In genomic region chr3:51966486-51966885, GRCh38 we compare ENCODE assay signal across 8 cellular contexts. TPM values are rescaled to one million over a fixed set of nuclear protein-coding genes. Genes with fewer than 3 reads are reported as not detected.
DNase-seq lines count a peak whose midpoint lies in the region; FAIRE-seq and TF ChIP-seq lines count a peak whose summit lies in the region.

No MANE protein-coding gene starts in this region.

- H3K27ac ChIP-seq in GM23248, result no peak overlapping the region
- H3K27ac ChIP-seq in WERI-Rb-1, result peak overlapping the region; percentile 100
- H3K27ac ChIP-seq in left ventricle myocardium inferior (replicated peaks), result peak overlapping the region; percentile 98

- in situ Hi-C loops in GM23248 (cut with MboI), result no loop called here

- H3K4me3 ChIP-seq in GM23248, result peak overlapping the region; percentile 87
- H3K4me3 ChIP-seq in WERI-Rb-1 (ENCODE audit: low read depth, low read length), result peak overlapping the region; percentile 93
- peak overlapping the region; percentile 85 for H3K4me3 ChIP-seq in left ventricle myocardium inferior
- peak overlapping the region; percentile 90 for H3K4me3 ChIP-seq in skeletal muscle satellite cell (ENCODE audit: low read length)

- peaks cover 26% of the 10 kb centered on the region; the same call in 1 of the 2 replicates for H3K79me2 ChIP-seq in GM23248 (ENCODE audit: insufficient read depth)

- WGBS in GM23248 (ENCODE audit: low coverage in 1 of 2, low lambda C conversion rate in 2 of 2, missing lambda C conversion rate in 2 of 2), 2 experiments, result 69 to 73% methylated on average over 4 to 5 of the region's 5 CpGs

- H4K20me1 ChIP-seq in GM23248 (ENCODE audit: insufficient read depth), result no peaks in the 10 kb centered on the region

- peaks cover 8% of the 10 kb centered on the region for H3F3A ChIP-seq in GM23248 (ENCODE audit: insufficient read depth)

- FAIRE-seq in HTR-8/SVneo (lab: Jason Lieb, UNC), result no peak

- H3K9ac ChIP-seq in GM23248, result peak overlapping the region; percentile 84
- H3K9ac ChIP-seq in skeletal muscle satellite cell (ENCODE audit: low read depth, low read length), result peak overlapping the region; percentile 87

- TF ChIP-seq CTCF in WERI-Rb-1 (IDR thresholded peaks at IDR 0.05; ENCODE audit: low read depth, low read length) (no peak), left ventricle myocardium inferior (IDR thresholded peaks at IDR 0.05; ENCODE audit: borderline replicate concordance) (no peak)

- H2AFZ ChIP-seq in GM23248, result no peak overlapping the region

- H3K4me2 ChIP-seq in GM23248 (ENCODE audit: unreplicated experiment) (peak overlapping the region; percentile 95), skeletal muscle satellite cell (ENCODE audit: low read length) (peak overlapping the region; percentile 100)

- DNase-seq in GM23248 (no peak), WERI-Rb-1 (peak; percentile 62), left ventricle myocardium inferior (no peak), erythroblast (lab: John Stamatoyannopoulos, UW) (no peak), NCI-H2171 treated with DMSO at 0.1 percent for 48 hours (lab: John Stamatoyannopoulos, UW) (no peak), HTR-8/SVneo (ENCODE audit: insufficient read length, low spot score) (no peak), GM03348 (ENCODE audit: low spot score) (no peak)

- H3K9me3 ChIP-seq in GM23248 (ENCODE audit: low read depth) (no peaks in the 10 kb centered on the region), WERI-Rb-1 (ENCODE audit: severe bottlenecking) (no peaks in the 10 kb centered on the region), left ventricle myocardium inferior (replicated peaks) (no peaks in the 10 kb centered on the region), skeletal muscle satellite cell (replicated peaks; ENCODE audit: low read length) (no peaks in the 10 kb centered on the region)

- no peak for TF ChIP-seq POLR2A in erythroblast (IDR thresholded peaks at IDR 0.05; ENCODE audit: low read length)

- no peaks in the 10 kb centered on the region for H3K27me3 ChIP-seq in GM23248 (replicated peaks; ENCODE audit: insufficient read depth)
- no peaks in the 10 kb centered on the region for H3K27me3 ChIP-seq in WERI-Rb-1 (ENCODE audit: insufficient read depth, low read depth, severe bottlenecking)
- H3K27me3 ChIP-seq in left ventricle myocardium inferior (ENCODE audit: low read depth), result no peaks in the 10 kb centered on the region
- no peaks in the 10 kb centered on the region for H3K27me3 ChIP-seq in skeletal muscle satellite cell (ENCODE audit: control insufficient read depth, insufficient read depth, low read length)

- H3K36me3 ChIP-seq in GM23248 (ENCODE audit: low read depth) (no peaks in the 10 kb centered on the region), WERI-Rb-1 (peaks cover 77% of the 10 kb centered on the region), left ventricle myocardium inferior (no peaks in the 10 kb centered on the region), skeletal muscle satellite cell (ENCODE audit: insufficient read depth, low read length) (peaks cover 9% of the 10 kb centered on the region)

- 0 out of 2 replicates have a peak, but pooled peaks cover 6% of the 10 kb centered on the region for H3K4me1 ChIP-seq in GM23248 (ENCODE audit: insufficient read depth)
- peaks cover 94% of the 10 kb centered on the region for H3K4me1 ChIP-seq in left ventricle myocardium inferior
- H3K4me1 ChIP-seq in skeletal muscle satellite cell (ENCODE audit: control insufficient read depth, insufficient read depth, low read length), result peaks cover 46% of the 10 kb centered on the region

- no peaks in the 10 kb centered on the region for H3K9me2 ChIP-seq in GM23248 (ENCODE audit: insufficient read depth)

- intact Hi-C loops in left ventricle myocardium inferior (cut with micrococcal nuclease), result no loop called here

RNA-seq across cellular contexts. Expression of gene PCBP4, which starts 0.8 kb away (rescaled TPM):
- total RNA-seq in GM23248 (2014; rRNA removed; shearing (Covaris generic)), result 71.2 and 91.2 TPM in 2 replicates
- 40.4 and 45.0 TPM in 2 replicates for polyA plus RNA-seq in GM23248 (2016; fragmentation: Nextera tagmentation; extraction: Ambion mirVana)
- 73.0 TPM for total RNA-seq in left ventricle myocardium inferior
- total RNA-seq in skeletal muscle satellite cell (2012; rRNA removed), result 28.2 and 28.6 TPM in 2 replicates

RNA-seq across cellular contexts. Expression of gene ABHD14B, which starts 7.4 kb away (rescaled TPM):
- total RNA-seq in GM23248 (2014; rRNA removed; shearing (Covaris generic)), result 60.3 and 60.4 TPM in 2 replicates
- polyA plus RNA-seq in GM23248 (2016; fragmentation: Nextera tagmentation; extraction: Ambion mirVana), result 64.9 and 70.9 TPM in 2 replicates
- total RNA-seq in left ventricle myocardium inferior, result 14.6 TPM
- 34.3 and 37.8 TPM in 2 replicates for total RNA-seq in skeletal muscle satellite cell (2012; rRNA removed)

RNA-seq across cellular contexts. Expression of gene ABHD14A, which starts 8.4 kb away (rescaled TPM):
- 33.1 and 37.9 TPM in 2 replicates for total RNA-seq in GM23248 (2014; rRNA removed; shearing (Covaris generic))
- polyA plus RNA-seq in GM23248 (2016; fragmentation: Nextera tagmentation; extraction: Ambion mirVana), result 33.0 and 35.5 TPM in 2 replicates
- 25.8 TPM for total RNA-seq in left ventricle myocardium inferior
- total RNA-seq in skeletal muscle satellite cell (2012; rRNA removed), result 8.1 and 12.7 TPM in 2 replicates

RNA-seq across cellular contexts. Expression of gene GPR62, which starts 11.3 kb away (rescaled TPM):
- total RNA-seq in GM23248 (2014; rRNA removed; shearing (Covaris generic)), result not detected in 2 replicates
- 0.09 TPM in 1 of 2 replicates, not detected in the other for polyA plus RNA-seq in GM23248 (2016; fragmentation: Nextera tagmentation; extraction: Ambion mirVana)
- total RNA-seq in left ventricle myocardium inferior, result 0.16 TPM
- total RNA-seq in skeletal muscle satellite cell (2012; rRNA removed), result under 0.01 TPM in 2 replicates

RNA-seq across cellular contexts. Expression of gene ACY1, which starts 16.8 kb away (rescaled TPM):
- total RNA-seq in GM23248 (2014; rRNA removed; shearing (Covaris generic)), result 66.6 and 73.6 TPM in 2 replicates
- polyA plus RNA-seq in GM23248 (2016; fragmentation: Nextera tagmentation; extraction: Ambion mirVana), result 35.8 and 38.1 TPM in 2 replicates
- 20.2 TPM for total RNA-seq in left ventricle myocardium inferior
- 65.7 and 76.6 TPM in 2 replicates for total RNA-seq in skeletal muscle satellite cell (2012; rRNA removed)
